ENCODE assay signal across 18 cellular contexts in genomic region chr10:8069627-8070026, GRCh38. TPM values are rescaled to one million over a fixed set of nuclear protein-coding genes. Genes with fewer than 3 reads are reported as not detected.
DNase-seq lines count a peak whose midpoint lies in the region; ATAC-seq, FAIRE-seq and TF ChIP-seq lines count a peak whose summit lies in the region.
"Had no signal": no experiment of that assay in that cellular context is flagged by ENCODE, and none has a peak within 500 bp of the region (broad histone marks: within the 10 kb centered on the region; RNA-seq: fewer than 3 reads in every experiment).

No MANE protein-coding gene starts in this region.

- peaks cover 29% of the 10 kb centered on the region for H3K79me2 ChIP-seq in keratinocyte (ENCODE audit: control insufficient read depth, insufficient read depth, low read length)

- intact Hi-C loops in CD4-positive, alpha-beta T cell (cut with DNase I, micrococcal nuclease): no loop called here

- no peak overlapping the region for H3K9ac ChIP-seq in keratinocyte (ENCODE audit: control insufficient read depth, extremely low read depth, insufficient read depth, low read length)

- peaks cover 86% of the 10 kb centered on the region for H3K4me1 Mint-ChIP-seq in CD4-positive, alpha-beta T cell (ENCODE audit: low read depth)
- H3K4me1 Mint-ChIP-seq in HFFc6 (ENCODE audit: low read depth): peaks cover 32% of the 10 kb centered on the region
- H3K4me1 Mint-ChIP-seq in activated T-helper 17 cell treated with anti-CD3 and anti-CD28 coated beads, Interleukin-2, amount 50 U/mL, for 72 hours: peaks cover 61% of the 10 kb centered on the region
- H3K4me1 Mint-ChIP-seq: stimulated activated memory B cell treated with anti-CD40 and anti-IgM and Interleukin-4, amounts not matched to agents 10 μg/mL and 1 μg/mL and 100 μg/mL, for 72 hours had no signal

- DNase-seq in CD4-positive, alpha-beta T cell: no peak
- peak; percentile 39 for DNase-seq in HFFc6
- no peak for DNase-seq in keratinocyte (ENCODE audit: low read depth, low spot score)
- DNase-seq in RKO (ENCODE audit: low spot score): no peak
- no peak for DNase-seq in right atrium auricular region (ENCODE audit: low spot score)
- DNase-seq in DMS79 treated with DMSO at 0.1 percent for 48 hours (lab: John Stamatoyannopoulos, UW): no peak
- DNase-seq in NOMO-1 treated with DMSO at 0.1 percent for 48 hours (lab: John Stamatoyannopoulos, UW; ENCODE audit: unreplicated experiment): no peak
- DNase-seq: DMS79, NCI-H1092, NCI-H2171, spleen had no signal

- H3K4me2 ChIP-seq in keratinocyte (ENCODE audit: control insufficient read depth, extremely low read depth, insufficient read depth, low read depth, low read length): peak overlapping the region; percentile 26

- H4K20me1 ChIP-seq in keratinocyte (ENCODE audit: control insufficient read depth, extremely low read depth, insufficient read depth, low read length): no peaks in the 10 kb centered on the region

- no peak overlapping the region for H3K27ac ChIP-seq in CD4-positive, alpha-beta T cell (ENCODE audit: low read depth, low read length)
- peak overlapping the region; percentile 92 for H3K27ac ChIP-seq in keratinocyte (ENCODE audit: control insufficient read depth, insufficient read depth, low read length)
- H3K27ac ChIP-seq in right atrium auricular region: no peak overlapping the region
- H3K27ac ChIP-seq: RWPE1, spleen had no signal

- H3K4me3 Mint-ChIP-seq in CD4-positive, alpha-beta T cell: no peak overlapping the region
- peak overlapping the region; percentile 58 for H3K4me3 Mint-ChIP-seq in HFFc6
- H3K4me3 Mint-ChIP-seq in activated T-helper 17 cell treated with anti-CD3 and anti-CD28 coated beads, Interleukin-2, amount 50 U/mL, for 72 hours: peak overlapping the region; percentile 64
- H3K4me3 Mint-ChIP-seq: stimulated activated memory B cell treated with anti-CD40 and anti-IgM and Interleukin-4, amounts not matched to agents 10 μg/mL and 1 μg/mL and 100 μg/mL, for 72 hours had no signal

- POLR2A ChIA-PET in CD4-positive, alpha-beta T cell (lab: Charles Lee): interaction anchor here (1.3 to 1.5 kb wide), 2 partner anchors 9 to 67 kb away, joined by 4 to 8 read pairs; no protein-coding TSS in a partner anchor

- no peaks in the 10 kb centered on the region for H3K9me3 ChIP-seq in CD4-positive, alpha-beta T cell (ENCODE audit: control insufficient read depth, low read length)
- H3K9me3 ChIP-seq in keratinocyte (ENCODE audit: control insufficient read depth, low read depth, low read length) (no peaks in the 10 kb centered on the region), right atrium auricular region (no peaks in the 10 kb centered on the region)
- H3K9me3 ChIP-seq: spleen had no signal

- dilution Hi-C loops in keratinocyte (cut with MboI; ENCODE audit: extremely low pct_ligation_motif_present, low sequenced_read_pairs): no loop called here

- no peaks in the 10 kb centered on the region for H3K27me3 ChIP-seq in CD4-positive, alpha-beta T cell (ENCODE audit: control insufficient read depth, insufficient read depth, low read length)
- no peaks in the 10 kb centered on the region for H3K27me3 ChIP-seq in keratinocyte (ENCODE audit: control insufficient read depth, extremely low read depth, insufficient read depth, low read length)
- no peaks in the 10 kb centered on the region for H3K27me3 ChIP-seq in right atrium auricular region

- peak overlapping the region; percentile 66 for H3K27ac Mint-ChIP-seq in CD4-positive, alpha-beta T cell
- no peak overlapping the region; the same call in 1 of the 2 replicates for H3K27ac Mint-ChIP-seq in HFFc6
- H3K27ac Mint-ChIP-seq in activated T-helper 17 cell treated with anti-CD3 and anti-CD28 coated beads, Interleukin-2, amount 50 U/mL, for 72 hours: no peak overlapping the region
- H3K27ac Mint-ChIP-seq: stimulated activated memory B cell treated with anti-CD40 and anti-IgM and Interleukin-4, amounts not matched to agents 10 μg/mL and 1 μg/mL and 100 μg/mL, for 72 hours had no signal

- no peak overlapping the region for H3K4me3 ChIP-seq in keratinocyte (ENCODE audit: control insufficient read depth in 2 of 3, extremely low read depth in 1 of 3, insufficient read depth in 2 of 3, low read depth in 1 of 3, low read length in 3 of 3)
- no peak overlapping the region for H3K4me3 ChIP-seq in right atrium auricular region
- H3K4me3 ChIP-seq: spleen had no signal

- TF ChIP-seq CTCF in CD4-positive, alpha-beta T cell (IDR thresholded peaks at IDR 0.05): no peak
- TF ChIP-seq CTCF in HFFc6 (IDR thresholded peaks at IDR 0.05) (no peak), keratinocyte (optimal IDR thresholded peaks at IDR 0.05 in 1 of 3, IDR thresholded peaks at IDR 0.05 in 1 of 3, conservative IDR thresholded peaks at IDR 0.05 in 1 of 3; ENCODE audit: extremely low read depth in 1 of 3, insufficient read depth in 2 of 3, low read length in 3 of 3) (no peak), right atrium auricular region (IDR thresholded peaks at IDR 0.05) (no peak)

- no peak for ATAC-seq in CD4-positive, alpha-beta T cell (ENCODE audit: poor library complexity)
- ATAC-seq in activated T-helper 17 cell treated with anti-CD3 and anti-CD28 coated beads, Interleukin-2, amount 50 U/mL, for 72 hours (replicated peaks): no peak
- ATAC-seq: activated CD4-positive, CD25-positive, alpha-beta regulatory T cell treated with anti-CD3 and anti-CD28 coated beads, Interleukin-2, amount 50 U/mL, for 24 hours; left lobe of liver; stimulated activated memory B cell treated with anti-CD40 and anti-IgM and Interleukin-4, amounts not matched to agents 10 μg/mL and 1 μg/mL and 100 μg/mL, for 72 hours had no signal

- H3K4me1 ChIP-seq in keratinocyte (ENCODE audit: control insufficient read depth, extremely low read depth, insufficient read depth, low read length) (peaks cover 49% of the 10 kb centered on the region), right atrium auricular region (no peaks in the 10 kb centered on the region)

- peaks cover 30 to 41% of the 10 kb centered on the region in 2 experiments for H3K36me3 ChIP-seq in keratinocyte (ENCODE audit: control insufficient read depth in 2 of 2, extremely low read depth in 1 of 2, insufficient read depth in 2 of 2, low read length in 2 of 2)
- no peaks in the 10 kb centered on the region for H3K36me3 ChIP-seq in right atrium auricular region

- FAIRE-seq in keratinocyte (lab: Jason Lieb, UNC): no peak
- FAIRE-seq: frontal cortex had no signal

- H2AFZ ChIP-seq in keratinocyte (ENCODE audit: control insufficient read depth, low read length): no peak overlapping the region

- H3K27me3 Mint-ChIP-seq in CD4-positive, alpha-beta T cell: no peaks in the 10 kb centered on the region
- peaks cover 12% of the 10 kb centered on the region for H3K27me3 Mint-ChIP-seq in HFFc6 (ENCODE audit: insufficient read depth)
- no peaks in the 10 kb centered on the region for H3K27me3 Mint-ChIP-seq in activated T-helper 17 cell treated with anti-CD3 and anti-CD28 coated beads, Interleukin-2, amount 50 U/mL, for 72 hours

- CTCF ChIA-PET in CD4-positive, alpha-beta T cell (lab: Charles Lee): interaction anchor here (0.6 kb wide), 1 partner anchor 9 kb away, joined by 3 read pairs; no protein-coding TSS in a partner anchor

- H3K9me1 ChIP-seq in keratinocyte (ENCODE audit: control insufficient read depth, extremely low read depth, insufficient read depth, low read length): peaks cover 2% of the 10 kb centered on the region

- no peaks in the 10 kb centered on the region for H3K9me3 Mint-ChIP-seq in CD4-positive, alpha-beta T cell
- no peaks in the 10 kb centered on the region for H3K9me3 Mint-ChIP-seq in HFFc6
- H3K9me3 Mint-ChIP-seq in activated T-helper 17 cell treated with anti-CD3 and anti-CD28 coated beads, Interleukin-2, amount 50 U/mL, for 72 hours: no peaks in the 10 kb centered on the region
- H3K9me3 Mint-ChIP-seq: stimulated activated memory B cell treated with anti-CD40 and anti-IgM and Interleukin-4, amounts not matched to agents 10 μg/mL and 1 μg/mL and 100 μg/mL, for 72 hours had no signal

- H3K36me3 Mint-ChIP-seq in CD4-positive, alpha-beta T cell (ENCODE audit: low read depth): peaks cover 98% of the 10 kb centered on the region
- no peaks in the 10 kb centered on the region for H3K36me3 Mint-ChIP-seq in HFFc6 (ENCODE audit: low read depth)
- peaks cover 100% of the 10 kb centered on the region for H3K36me3 Mint-ChIP-seq in activated T-helper 17 cell treated with anti-CD3 and anti-CD28 coated beads, Interleukin-2, amount 50 U/mL, for 72 hours (ENCODE audit: low read depth)
- H3K36me3 Mint-ChIP-seq: stimulated activated memory B cell treated with anti-CD40 and anti-IgM and Interleukin-4, amounts not matched to agents 10 μg/mL and 1 μg/mL and 100 μg/mL, for 72 hours had no signal

RNA-seq across cellular contexts. Expression of gene GATA3, which starts 15.1 kb away (rescaled TPM):
- total RNA-seq in CD4-positive, alpha-beta T cell: 100 to 1,000 TPM; 128 to 141 TPM
- total RNA-seq in HFFc6 (2021; fragmentation: NEBNext Ultra II Directional; extraction: Animal tissue kit (Norgen Biotek cat#: 25700)): under 1 TPM in 4 of 6 experiments, not detected in 2; 0.07 to 0.43 (median 0.16) TPM
- 10 to 100 TPM; 14.2 to 25.2 TPM for total RNA-seq in activated T-helper 17 cell treated with anti-CD3 and anti-CD28 coated beads, Interleukin-2, amount 50 U/mL, for 72 hours
- 1.7 to 7.7 TPM (median 4.0 TPM) in 3 replicates for polyA plus RNA-seq in keratinocyte
- polyA plus RNA-seq in keratinocyte (2011; ENCODE audit: low read depth): 13.3 TPM
- 4.7 and 5.3 TPM in 2 replicates for polyA plus RNA-seq in keratinocyte (2011; cell fraction: cytosol; rRNA removed)
- polyA plus RNA-seq in keratinocyte (2011; cell fraction: nucleus; rRNA removed): 15.8 and 15.9 TPM in 2 replicates
- 20.8 and 33.0 TPM in 2 replicates for polyA plus RNA-seq in keratinocyte (2012; ENCODE audit: low replicate concordance)
- polyA minus RNA-seq in keratinocyte: 1.0 to 7.4 TPM (median 1.9 TPM) in 3 replicates
- polyA minus RNA-seq in keratinocyte (2011; cell fraction: cytosol; rRNA and poly(A)+ RNA removed): 4.4 TPM
- 5.5 and 5.8 TPM in 2 replicates for polyA minus RNA-seq in keratinocyte (2011; cell fraction: nucleus; rRNA and poly(A)+ RNA removed)
- total RNA-seq in right atrium auricular region: 1 to 10 TPM in 1 of 2 donors, under 1 TPM in 1; 0.52 to 1.4 TPM
- total RNA-seq: chondrocyte, frontal cortex had no signal

Comparison
In these comparisons a context has a peak if more than half of its experiments do, and no peak if none do; other contexts are left out.
1. RNA of gene GATA3, which starts 15.1 kb away (total RNA-seq): 128 to 141 TPM in CD4-positive, alpha-beta T cell and 14.2 to 25.2 TPM in activated T-helper 17 cell treated with anti-CD3 and anti-CD28 coated beads, Interleukin-2, amount 50 U/mL, for 72 hours; 0.52 to 1.4 TPM in right atrium auricular region and 0.07 to 0.43 TPM in HFFc6; every median in the first group is over 4 times any median in the second.